ENCODE assay signal across 8 cellular contexts in genomic region chr12:94603434-94604068, GRCh38. TPM values are rescaled to one million over a fixed set of nuclear protein-coding genes. Genes with fewer than 3 reads are reported as not detected.
DNase-seq lines count a peak whose midpoint lies in the region; ATAC-seq and FAIRE-seq lines count a peak whose summit lies in the region.

No MANE protein-coding gene starts in this region.

- intact Hi-C loops in activated CD4-positive, alpha-beta T cell treated with anti-CD3 and anti-CD28 coated beads, Interleukin-2, amount 10 ng/mL, durations not matched to agents 24 days and 14 days (cut with micrococcal nuclease): loop anchor here (1.0 to 10.0 kb wide), 4 partner anchors 37 to 931 kb away; no protein-coding TSS in a partner anchor
- intact Hi-C loops in sciatic nerve (cut with DNase I): no loop called here

- no peaks in the 10 kb centered on the region for H3K9me3 Mint-ChIP-seq in activated CD4-positive, alpha-beta T cell treated with anti-CD3 and anti-CD28 coated beads, Interleukin-2, amount 10 ng/mL, durations not matched to agents 24 days and 14 days
- no peaks in the 10 kb centered on the region for H3K9me3 Mint-ChIP-seq in effector memory CD8-positive, alpha-beta T cell

- ATAC-seq in effector memory CD8-positive, alpha-beta T cell (replicated peaks): peak; percentile 98
- peak; percentile 46 for ATAC-seq in sciatic nerve

- peak; percentile 82 for FAIRE-seq in GM19239 (lab: Jason Lieb, UNC)

- H3K4me1 Mint-ChIP-seq in activated CD4-positive, alpha-beta T cell treated with anti-CD3 and anti-CD28 coated beads, Interleukin-2, amount 10 ng/mL, durations not matched to agents 24 days and 14 days: no peaks in the 10 kb centered on the region
- H3K4me1 Mint-ChIP-seq in effector memory CD8-positive, alpha-beta T cell (ENCODE audit: low read depth in 2 of 2): peaks cover 3 to 7% of the 10 kb centered on the region in 2 donors

- H3K27me3 Mint-ChIP-seq in activated CD4-positive, alpha-beta T cell treated with anti-CD3 and anti-CD28 coated beads, Interleukin-2, amount 10 ng/mL, durations not matched to agents 24 days and 14 days: peaks cover 37% of the 10 kb centered on the region
- peaks cover 2 to 8% of the 10 kb centered on the region in 2 donors for H3K27me3 Mint-ChIP-seq in effector memory CD8-positive, alpha-beta T cell

- DNase-seq in A172 (ENCODE audit: low spot score) (peak; percentile 30), GM19239 (ENCODE audit: insufficient read length, low spot score) (no peak), sciatic nerve (ENCODE audit: low spot score) (no peak), epidermal melanocyte (ENCODE audit: insufficient read length, low spot score) (no peak), NCI-H524 treated with DMSO at 0.1 percent for 48 hours (lab: John Stamatoyannopoulos, UW) (no peak), retina (no peak)
- peak; percentile 86 for DNase-seq in activated CD4-positive, alpha-beta T cell treated with anti-CD3 and anti-CD28 coated beads, Interleukin-2, amount 10 ng/mL, durations not matched to agents 24 days and 14 days
- DNase-seq in effector memory CD8-positive, alpha-beta T cell: peak; percentile 68 to 73 (median 72)

- H3K27ac Mint-ChIP-seq in activated CD4-positive, alpha-beta T cell treated with anti-CD3 and anti-CD28 coated beads, Interleukin-2, amount 10 ng/mL, durations not matched to agents 24 days and 14 days: no peak overlapping the region
- H3K27ac Mint-ChIP-seq in effector memory CD8-positive, alpha-beta T cell: peak overlapping the region in 1 of 2 donors; percentile 49

- H3K36me3 Mint-ChIP-seq in activated CD4-positive, alpha-beta T cell treated with anti-CD3 and anti-CD28 coated beads, Interleukin-2, amount 10 ng/mL, durations not matched to agents 24 days and 14 days (ENCODE audit: low read depth): no peaks in the 10 kb centered on the region
- H3K36me3 Mint-ChIP-seq in effector memory CD8-positive, alpha-beta T cell (ENCODE audit: insufficient read depth): no peaks in the 10 kb centered on the region

- no peak overlapping the region for H3K4me3 Mint-ChIP-seq in activated CD4-positive, alpha-beta T cell treated with anti-CD3 and anti-CD28 coated beads, Interleukin-2, amount 10 ng/mL, durations not matched to agents 24 days and 14 days
- no peak overlapping the region for H3K4me3 Mint-ChIP-seq in effector memory CD8-positive, alpha-beta T cell

RNA-seq across cellular contexts. Expression of gene TMCC3, which starts 46.8 kb away (rescaled TPM):
- 0.05 and 0.12 TPM in 2 replicates for total RNA-seq in A172 (2014; rRNA removed; shearing (Covaris generic))
- total RNA-seq in activated CD4-positive, alpha-beta T cell treated with anti-CD3 and anti-CD28 coated beads, Interleukin-2, amount 10 ng/mL, durations not matched to agents 24 days and 14 days: 0.02 TPM in 1 of 2 replicates, not detected in the other
- 24.9 TPM for total RNA-seq in sciatic nerve

Comparison
In these comparisons a context has a peak if more than half of its experiments do, and no peak if none do; other contexts are left out.
1. DNase-seq: peak in A172 (single experiment), activated CD4-positive, alpha-beta T cell treated with anti-CD3 and anti-CD28 coated beads, Interleukin-2, amount 10 ng/mL, durations not matched to agents 24 days and 14 days (single experiment) and effector memory CD8-positive, alpha-beta T cell (3 of 3); none in GM19239 (single experiment), sciatic nerve (single experiment), epidermal melanocyte (single experiment), NCI-H524 treated with DMSO at 0.1 percent for 48 hours (single experiment) and retina (single experiment).
2. RNA of gene TMCC3, which starts 46.8 kb away (total RNA-seq): 24.9 TPM in sciatic nerve (single experiment); 0.05 to 0.12 TPM in A172 and 0.02 TPM in activated CD4-positive, alpha-beta T cell treated with anti-CD3 and anti-CD28 coated beads, Interleukin-2, amount 10 ng/mL, durations not matched to agents 24 days and 14 days; every median in the first group is over 10 times any median in the second.